In the genomic region with DNA sequence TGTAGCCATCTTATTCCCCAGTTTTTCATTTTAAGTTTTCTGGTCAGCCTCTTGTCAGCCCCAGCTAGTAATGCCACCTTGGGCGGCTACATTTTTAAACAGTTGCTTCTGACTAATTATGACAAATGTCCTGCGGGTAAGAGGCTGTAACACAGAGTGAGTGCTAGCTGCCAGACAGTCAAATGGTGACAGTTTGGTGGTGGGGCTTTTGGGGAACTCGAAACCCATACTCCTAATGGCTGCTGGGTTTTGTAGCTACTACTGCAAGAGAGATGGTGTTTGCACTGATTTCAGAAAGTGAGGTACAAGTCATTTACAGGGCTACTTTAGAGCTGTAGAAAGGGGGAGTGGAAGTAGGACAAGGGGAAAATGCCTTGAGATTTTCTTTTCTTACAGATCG, we compare ENCODE assay signal across 17 cellular contexts. TPM values are rescaled to one million over a fixed set of nuclear protein-coding genes. Genes with fewer than 3 reads are reported as not detected.
DNase-seq lines count a peak whose midpoint lies in the region; ATAC-seq and TF ChIP-seq lines count a peak whose summit lies in the region.
"Had no signal": no experiment of that assay in that cellular context is flagged by ENCODE, and none has a peak within 500 bp of the region (broad histone marks: within the 10 kb centered on the region; RNA-seq: fewer than 3 reads in every experiment).

No MANE protein-coding gene starts in this region.

- TF ChIP-seq CTCF in GM23338 (conservative IDR thresholded peaks at IDR 0.05; ENCODE audit: low read depth in 2 of 2) = no peak

- no peak for DNase-seq in T-helper 1 cell
- no peak for DNase-seq in activated naive CD8-positive, alpha-beta T cell treated with anti-CD3 and anti-CD28 coated beads, Interleukin-2, amount 50 U/mL, for 24 hours
- DNase-seq in activated naive CD8-positive, alpha-beta T cell treated with anti-CD3 and anti-CD28 coated beads for 36 hours = no peak
- DNase-seq in central memory CD8-positive, alpha-beta T cell (ENCODE audit: low spot score in 2 of 2) = no peak
- DNase-seq in GM23338 (ENCODE audit: low spot score) = no peak
- DNase-seq: GF-D8, KBM-7, NCI-H187 treated with DMSO at 0.1 percent for 48 hours, NCI-H2171, NCI-H446 treated with DMSO at 0.1 percent for 48 hours, NCI-H774, SHP77 had no signal

- no peak overlapping the region for H3K4me3 Mint-ChIP-seq in T-helper 1 cell treated with Interleukin-12 subunit alpha and Interleukin-12 subunit beta and Interleukin-4 antibody, amounts not matched to agents 30 μg/mL and 1 μg/mL, for 36 hours
- no peak overlapping the region for H3K4me3 Mint-ChIP-seq in activated naive CD8-positive, alpha-beta T cell treated with anti-CD3 and anti-CD28 coated beads, Interleukin-2, amount 50 U/mL, for 24 hours
- H3K4me3 Mint-ChIP-seq in activated naive CD8-positive, alpha-beta T cell treated with anti-CD3 and anti-CD28 coated beads for 36 hours = no peak overlapping the region
- H3K4me3 Mint-ChIP-seq in central memory CD8-positive, alpha-beta T cell = no peak overlapping the region
- no peak overlapping the region for H3K4me3 Mint-ChIP-seq in GM23338

- H2AFZ ChIP-seq in GM23338 = no peak overlapping the region

- peaks cover 85% of the 10 kb centered on the region for H3K36me3 Mint-ChIP-seq in T-helper 1 cell treated with Interleukin-12 subunit alpha and Interleukin-12 subunit beta and Interleukin-4 antibody, amounts not matched to agents 30 μg/mL and 1 μg/mL, for 36 hours (ENCODE audit: low read depth)
- H3K36me3 Mint-ChIP-seq in activated naive CD8-positive, alpha-beta T cell treated with anti-CD3 and anti-CD28 coated beads, Interleukin-2, amount 50 U/mL, for 24 hours (ENCODE audit: low read depth) = peaks cover 74% of the 10 kb centered on the region
- H3K36me3 Mint-ChIP-seq in activated naive CD8-positive, alpha-beta T cell treated with anti-CD3 and anti-CD28 coated beads for 36 hours = peaks cover 49% of the 10 kb centered on the region
- H3K36me3 Mint-ChIP-seq in central memory CD8-positive, alpha-beta T cell (ENCODE audit: insufficient read depth) = peaks cover 62% of the 10 kb centered on the region
- peaks cover 39% of the 10 kb centered on the region for H3K36me3 Mint-ChIP-seq in GM23338 (ENCODE audit: low read depth)

- no peaks in the 10 kb centered on the region for H3K27me3 ChIP-seq in GM23338 (ENCODE audit: insufficient read depth)

- no peaks in the 10 kb centered on the region for H4K20me1 ChIP-seq in GM23338 (replicated peaks; ENCODE audit: insufficient read depth)

- H3K4me3 ChIP-seq in GM23338 = no peak overlapping the region

- no peaks in the 10 kb centered on the region for H3K9me3 Mint-ChIP-seq in T-helper 1 cell treated with Interleukin-12 subunit alpha and Interleukin-12 subunit beta and Interleukin-4 antibody, amounts not matched to agents 30 μg/mL and 1 μg/mL, for 36 hours
- H3K9me3 Mint-ChIP-seq in activated naive CD8-positive, alpha-beta T cell treated with anti-CD3 and anti-CD28 coated beads, Interleukin-2, amount 50 U/mL, for 24 hours = no peaks in the 10 kb centered on the region
- no peaks in the 10 kb centered on the region for H3K9me3 Mint-ChIP-seq in activated naive CD8-positive, alpha-beta T cell treated with anti-CD3 and anti-CD28 coated beads for 36 hours
- no peaks in the 10 kb centered on the region for H3K9me3 Mint-ChIP-seq in central memory CD8-positive, alpha-beta T cell
- no peaks in the 10 kb centered on the region for H3K9me3 Mint-ChIP-seq in GM23338

- peak; percentile 31 for ATAC-seq in activated naive CD8-positive, alpha-beta T cell treated with anti-CD3 and anti-CD28 coated beads, Interleukin-2, amount 50 U/mL, for 24 hours
- no peak for ATAC-seq in central memory CD8-positive, alpha-beta T cell (replicated peaks; ENCODE audit: extremely low read depth, poor library complexity, severe bottlenecking)
- ATAC-seq in GM21526 (IDR thresholded peaks at IDR 0.05; ENCODE audit: low FRiP score, unreplicated experiment) = no peak
- ATAC-seq in HG02840 (IDR thresholded peaks at IDR 0.05; ENCODE audit: low FRiP score, unreplicated experiment) = no peak
- no peak for ATAC-seq in GM23338
- ATAC-seq: Panc1 had no signal

- peaks cover 4% of the 10 kb centered on the region; the same call in 1 of the 2 replicates for H3K36me3 ChIP-seq in GM23338 (ENCODE audit: insufficient read depth)

- H3K9me2 ChIP-seq in GM23338 (ENCODE audit: insufficient read depth) = no peaks in the 10 kb centered on the region

- H3K4me1 Mint-ChIP-seq in T-helper 1 cell treated with Interleukin-12 subunit alpha and Interleukin-12 subunit beta and Interleukin-4 antibody, amounts not matched to agents 30 μg/mL and 1 μg/mL, for 36 hours (ENCODE audit: low read depth) = peaks cover 19% of the 10 kb centered on the region
- H3K4me1 Mint-ChIP-seq in activated naive CD8-positive, alpha-beta T cell treated with anti-CD3 and anti-CD28 coated beads, Interleukin-2, amount 50 U/mL, for 24 hours = peaks cover 16% of the 10 kb centered on the region
- peaks cover 9% of the 10 kb centered on the region for H3K4me1 Mint-ChIP-seq in activated naive CD8-positive, alpha-beta T cell treated with anti-CD3 and anti-CD28 coated beads for 36 hours
- H3K4me1 Mint-ChIP-seq in central memory CD8-positive, alpha-beta T cell = peaks cover 23% of the 10 kb centered on the region
- H3K4me1 Mint-ChIP-seq in GM23338 = peaks cover 2% of the 10 kb centered on the region; the same call in 2 of the 3 replicates

- H3F3A ChIP-seq in GM23338 (replicated peaks; ENCODE audit: low read depth) = no peaks in the 10 kb centered on the region

- H3K27ac Mint-ChIP-seq in T-helper 1 cell treated with Interleukin-12 subunit alpha and Interleukin-12 subunit beta and Interleukin-4 antibody, amounts not matched to agents 30 μg/mL and 1 μg/mL, for 36 hours = peak overlapping the region; percentile 72
- no peak overlapping the region for H3K27ac Mint-ChIP-seq in activated naive CD8-positive, alpha-beta T cell treated with anti-CD3 and anti-CD28 coated beads, Interleukin-2, amount 50 U/mL, for 24 hours
- H3K27ac Mint-ChIP-seq in activated naive CD8-positive, alpha-beta T cell treated with anti-CD3 and anti-CD28 coated beads for 36 hours = no peak overlapping the region
- H3K27ac Mint-ChIP-seq in central memory CD8-positive, alpha-beta T cell (ENCODE audit: low read depth) = peak overlapping the region; percentile 9
- no peak overlapping the region for H3K27ac Mint-ChIP-seq in GM23338

- H3K79me2 ChIP-seq in GM23338 (replicated peaks; ENCODE audit: insufficient read depth) = no peaks in the 10 kb centered on the region

- H3K27ac ChIP-seq in GM23338 (ENCODE audit: low read depth) = no peak overlapping the region
- H3K27ac ChIP-seq: 22Rv1 had no signal

- H3K27me3 Mint-ChIP-seq in T-helper 1 cell treated with Interleukin-12 subunit alpha and Interleukin-12 subunit beta and Interleukin-4 antibody, amounts not matched to agents 30 μg/mL and 1 μg/mL, for 36 hours (ENCODE audit: low read depth) = no peaks in the 10 kb centered on the region
- H3K27me3 Mint-ChIP-seq in activated naive CD8-positive, alpha-beta T cell treated with anti-CD3 and anti-CD28 coated beads, Interleukin-2, amount 50 U/mL, for 24 hours = no peaks in the 10 kb centered on the region
- no peaks in the 10 kb centered on the region for H3K27me3 Mint-ChIP-seq in activated naive CD8-positive, alpha-beta T cell treated with anti-CD3 and anti-CD28 coated beads for 36 hours
- H3K27me3 Mint-ChIP-seq in central memory CD8-positive, alpha-beta T cell = no peaks in the 10 kb centered on the region
- no peaks in the 10 kb centered on the region for H3K27me3 Mint-ChIP-seq in GM23338 (ENCODE audit: insufficient read depth, low read depth, poor library complexity)

- no peaks in the 10 kb centered on the region for H3K4me1 ChIP-seq in GM23338 (ENCODE audit: insufficient read depth)

- no peak overlapping the region for H3K4me2 ChIP-seq in GM23338

TF ChIP-seq in GM23338, 12 proteins besides CTCF, POLR2A, EP300 and RAD21:
- TF ChIP-seq EZH2 (IDR thresholded peaks at IDR 0.05; ENCODE audit: low read depth, unreplicated experiment) (no peak), ZNF114 (CRISPR knock-in tag; IDR thresholded peaks at IDR 0.05) (no peak), ZNF331 (CRISPR knock-in tag; IDR thresholded peaks at IDR 0.05; ENCODE audit: low read depth) (no peak)

RNA-seq across cellular contexts. Expression of a gene that starts 48.2 kb away (rescaled TPM):
- total RNA-seq in activated naive CD8-positive, alpha-beta T cell treated with anti-CD3 and anti-CD28 coated beads for 36 hours = 10 to 100 TPM; 25.1 to 28.9 TPM
- 14.4 and 15.4 TPM in 2 replicates for total RNA-seq in GM23338 (2014; rRNA removed; shearing (Covaris generic))
- polyA plus RNA-seq in GM23338 (2016; fragmentation: Nextera tagmentation; extraction: Ambion mirVana) = 4.9 and 5.4 TPM in 2 replicates

Comparison
In these comparisons a context has a peak if more than half of its experiments do, and no peak if none do; other contexts are left out.
1. H3K27ac Mint-ChIP-seq: peak in T-helper 1 cell treated with Interleukin-12 subunit alpha and Interleukin-12 subunit beta and Interleukin-4 antibody, amounts not matched to agents 30 μg/mL and 1 μg/mL, for 36 hours (single experiment) and central memory CD8-positive, alpha-beta T cell (single experiment); none in activated naive CD8-positive, alpha-beta T cell treated with anti-CD3 and anti-CD28 coated beads, Interleukin-2, amount 50 U/mL, for 24 hours (single experiment), activated naive CD8-positive, alpha-beta T cell treated with anti-CD3 and anti-CD28 coated beads for 36 hours (single experiment) and GM23338 (single experiment).